In the genomic region with DNA sequence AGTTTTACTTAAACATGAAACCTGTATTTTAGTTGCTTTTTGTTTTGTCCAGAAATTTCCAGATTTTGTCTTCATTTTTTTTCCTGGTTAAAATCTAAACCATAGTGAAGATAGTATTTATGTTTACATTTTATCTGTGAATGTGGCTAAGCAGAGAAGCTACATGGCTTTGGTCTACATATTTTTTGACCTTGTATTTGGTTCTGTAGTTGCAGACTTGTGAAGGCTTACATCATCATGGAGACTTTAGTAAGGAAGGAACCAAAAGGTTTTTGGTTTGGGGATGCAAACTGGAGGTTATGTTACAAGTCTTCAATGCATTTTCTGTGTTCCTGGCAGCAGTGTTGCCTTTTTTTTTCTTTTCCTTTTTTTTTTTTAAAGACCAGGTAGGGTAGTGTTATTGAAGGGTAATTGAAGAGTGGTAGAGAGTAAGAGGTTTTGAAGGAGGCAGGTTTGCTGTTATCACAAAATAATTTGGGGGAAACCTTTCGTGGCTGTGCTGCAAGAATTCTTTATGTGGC, we compare ENCODE assay signal across 25 cellular contexts. TPM values are rescaled to one million over a fixed set of nuclear protein-coding genes. Genes with fewer than 3 reads are reported as not detected.
DNase-seq lines count a peak whose midpoint lies in the region; ATAC-seq and TF ChIP-seq lines count a peak whose summit lies in the region.
"Had no signal": no experiment of that assay in that cellular context is flagged by ENCODE, and none has a peak within 500 bp of the region (broad histone marks: within the 10 kb centered on the region; RNA-seq: fewer than 3 reads in every experiment).

No MANE protein-coding gene starts in this region.

- no peaks in the 10 kb centered on the region for H3K9me3 Mint-ChIP-seq in T-helper 2 cell treated with Interferon-gamma antibody and Interleukin-4, amounts not matched to agents 5 μg/mL and 100 μg/mL, for 36 hours
- H3K9me3 Mint-ChIP-seq in natural killer cell treated with Interleukin-12 subunit alpha and Interleukin-12 subunit beta and Interleukin-15 and Interleukin-18, amount 100 ng/mL, for 72 hours, result no peaks in the 10 kb centered on the region
- no peaks in the 10 kb centered on the region for H3K9me3 Mint-ChIP-seq in natural killer cell
- no peaks in the 10 kb centered on the region for H3K9me3 Mint-ChIP-seq in stimulated activated naive CD8-positive, alpha-beta T cell treated with anti-CD3 and anti-CD28 coated beads, Interleukin-15, amount 100 ng/mL, for 72 hours
- H3K9me3 Mint-ChIP-seq: activated B cell treated with CpG ODN at 0.5 μM for 24 hours; CD8-positive, alpha-beta T cell had no signal

- ATAC-seq in natural killer cell treated with Interleukin-12 subunit alpha and Interleukin-12 subunit beta and Interleukin-15 and Interleukin-18, amount 100 ng/mL, for 72 hours, result no peak
- ATAC-seq in natural killer cell (no peak), HG03097 (IDR thresholded peaks at IDR 0.05; ENCODE audit: low FRiP score, unreplicated experiment) (no peak)
- ATAC-seq in stimulated activated naive CD8-positive, alpha-beta T cell treated with anti-CD3 and anti-CD28 coated beads, Interleukin-15, amount 100 ng/mL, for 72 hours, result no peak
- ATAC-seq: CD8-positive, alpha-beta T cell; HCT116; psoas muscle had no signal

- H3K27ac Mint-ChIP-seq in T-helper 2 cell treated with Interferon-gamma antibody and Interleukin-4, amounts not matched to agents 5 μg/mL and 100 μg/mL, for 36 hours, result peak overlapping the region; percentile 43
- peak overlapping the region; percentile 21 to 36 for H3K27ac Mint-ChIP-seq in natural killer cell treated with Interleukin-12 subunit alpha and Interleukin-12 subunit beta and Interleukin-15 and Interleukin-18, amount 100 ng/mL, for 72 hours
- H3K27ac Mint-ChIP-seq in natural killer cell, result no peak overlapping the region
- H3K27ac Mint-ChIP-seq in stimulated activated naive CD8-positive, alpha-beta T cell treated with anti-CD3 and anti-CD28 coated beads, Interleukin-15, amount 100 ng/mL, for 72 hours, result peak overlapping the region in 1 of 2 donors; percentile 64
- H3K27ac Mint-ChIP-seq: activated B cell treated with CpG ODN at 0.5 μM for 24 hours; CD8-positive, alpha-beta T cell had no signal

- no peak overlapping the region for H3K4me3 ChIP-seq in choroid plexus epithelial cell (ENCODE audit: low read depth, low read length)
- H3K4me3 ChIP-seq: dorsolateral prefrontal cortex, psoas muscle had no signal

- no peak for DNase-seq in T-helper 2 cell treated with Interferon-gamma antibody and Interleukin-4, amounts not matched to agents 5 μg/mL and 100 μg/mL, for 36 hours (ENCODE audit: low spot score)
- DNase-seq in T-helper 2 cell (no peak), natural killer cell (no peak), choroid plexus epithelial cell (ENCODE audit: low read depth) (peak; percentile 21), GM19238 (ENCODE audit: insufficient read length, low spot score) (no peak)
- no peak for DNase-seq in natural killer cell treated with Interleukin-12 subunit alpha and Interleukin-12 subunit beta and Interleukin-15 and Interleukin-18, amount 100 ng/mL, for 72 hours (ENCODE audit: low spot score)
- DNase-seq in stimulated activated naive CD8-positive, alpha-beta T cell treated with anti-CD3 and anti-CD28 coated beads, Interleukin-15, amount 100 ng/mL, for 72 hours, result no peak
- DNase-seq: activated B cell treated with CpG ODN at 0.5 μM for 24 hours; activated effector memory CD4-positive, alpha-beta T cell treated with Interleukin-2 at 50 U/mL for 16 hours; aorta; CD8-positive, alpha-beta T cell; DMS153; dorsolateral prefrontal cortex; foreskin fibroblast; mesenchymal stem cell; NCI-H1105 treated with DMSO at 0.1 percent for 48 hours; NCI-H2029 treated with DMSO at 0.1 percent for 48 hours; NCI-H345; NCI-H774; nucleus accumbens; psoas muscle; stimulated activated CD8-positive, alpha-beta memory T cell treated with anti-CD3 and anti-CD28 coated beads, Interleukin-4, amount 100 ng/mL, for 48 hours; substantia nigra had no signal

- intact Hi-C loops in natural killer cell (cut with micrococcal nuclease), result loop anchor here (10.0 kb wide), 1 partner anchor 65 kb away; the partner anchor contains the start of gene SAMD8

- peaks cover 21% of the 10 kb centered on the region for H3K36me3 Mint-ChIP-seq in T-helper 2 cell treated with Interferon-gamma antibody and Interleukin-4, amounts not matched to agents 5 μg/mL and 100 μg/mL, for 36 hours (ENCODE audit: low read depth)
- peaks cover 5% of the 10 kb centered on the region for H3K36me3 Mint-ChIP-seq in natural killer cell treated with Interleukin-12 subunit alpha and Interleukin-12 subunit beta and Interleukin-15 and Interleukin-18, amount 100 ng/mL, for 72 hours
- no peaks in the 10 kb centered on the region for H3K36me3 Mint-ChIP-seq in natural killer cell

- H3K4me1 Mint-ChIP-seq in T-helper 2 cell treated with Interferon-gamma antibody and Interleukin-4, amounts not matched to agents 5 μg/mL and 100 μg/mL, for 36 hours (ENCODE audit: low read depth), result peaks cover 24% of the 10 kb centered on the region
- peaks cover 21 to 24% of the 10 kb centered on the region in 2 donors for H3K4me1 Mint-ChIP-seq in natural killer cell treated with Interleukin-12 subunit alpha and Interleukin-12 subunit beta and Interleukin-15 and Interleukin-18, amount 100 ng/mL, for 72 hours (ENCODE audit: low read depth in 2 of 2)
- H3K4me1 Mint-ChIP-seq in natural killer cell, result peaks cover 17 to 20% of the 10 kb centered on the region in 2 donors
- peaks cover 32% of the 10 kb centered on the region for H3K4me1 Mint-ChIP-seq in stimulated activated naive CD8-positive, alpha-beta T cell treated with anti-CD3 and anti-CD28 coated beads, Interleukin-15, amount 100 ng/mL, for 72 hours
- H3K4me1 Mint-ChIP-seq: activated B cell treated with CpG ODN at 0.5 μM for 24 hours had no signal

- no peak for TF ChIP-seq CTCF in natural killer cell (IDR thresholded peaks at IDR 0.05)
- no peak for TF ChIP-seq CTCF in choroid plexus epithelial cell (conservative IDR thresholded peaks at IDR 0.05; ENCODE audit: low read depth, low read length)

- H3K27me3 Mint-ChIP-seq in T-helper 2 cell treated with Interferon-gamma antibody and Interleukin-4, amounts not matched to agents 5 μg/mL and 100 μg/mL, for 36 hours (ENCODE audit: low read depth), result no peaks in the 10 kb centered on the region
- H3K27me3 Mint-ChIP-seq in natural killer cell treated with Interleukin-12 subunit alpha and Interleukin-12 subunit beta and Interleukin-15 and Interleukin-18, amount 100 ng/mL, for 72 hours, result no peaks in the 10 kb centered on the region
- no peaks in the 10 kb centered on the region for H3K27me3 Mint-ChIP-seq in natural killer cell (ENCODE audit: low read depth in 2 of 2)
- H3K27me3 Mint-ChIP-seq in stimulated activated naive CD8-positive, alpha-beta T cell treated with anti-CD3 and anti-CD28 coated beads, Interleukin-15, amount 100 ng/mL, for 72 hours, result no peaks in the 10 kb centered on the region
- H3K27me3 Mint-ChIP-seq: activated B cell treated with CpG ODN at 0.5 μM for 24 hours had no signal

- H3K4me3 Mint-ChIP-seq in T-helper 2 cell treated with Interferon-gamma antibody and Interleukin-4, amounts not matched to agents 5 μg/mL and 100 μg/mL, for 36 hours, result no peak overlapping the region
- H3K4me3 Mint-ChIP-seq in natural killer cell treated with Interleukin-12 subunit alpha and Interleukin-12 subunit beta and Interleukin-15 and Interleukin-18, amount 100 ng/mL, for 72 hours, result no peak overlapping the region
- no peak overlapping the region for H3K4me3 Mint-ChIP-seq in natural killer cell
- H3K4me3 Mint-ChIP-seq in stimulated activated naive CD8-positive, alpha-beta T cell treated with anti-CD3 and anti-CD28 coated beads, Interleukin-15, amount 100 ng/mL, for 72 hours, result peak overlapping the region; percentile 10 to 64
- H3K4me3 Mint-ChIP-seq: activated B cell treated with CpG ODN at 0.5 μM for 24 hours; CD8-positive, alpha-beta T cell had no signal

RNA-seq across cellular contexts. Expression of gene VDAC2, which starts 30.9 kb away (rescaled TPM):
- 100 to 1,000 TPM; 160 to 187 TPM for total RNA-seq in natural killer cell treated with Interleukin-12 subunit alpha and Interleukin-12 subunit beta and Interleukin-15 and Interleukin-18, amount 100 ng/mL, for 72 hours
- 100 to 1,000 TPM; 110 to 124 (median 117) TPM for total RNA-seq in natural killer cell

RNA-seq across cellular contexts. Expression of gene COMTD1, which starts 56.0 kb away (rescaled TPM):
- 10 to 100 TPM; 22.3 to 58.9 TPM for total RNA-seq in natural killer cell treated with Interleukin-12 subunit alpha and Interleukin-12 subunit beta and Interleukin-15 and Interleukin-18, amount 100 ng/mL, for 72 hours
- total RNA-seq in natural killer cell, result 10 to 100 TPM; 19.9 to 25.1 (median 20.1) TPM

Comparison
In these comparisons a context has a peak if more than half of its experiments do, and no peak if none do; other contexts are left out.
1. H3K27ac Mint-ChIP-seq: peak in T-helper 2 cell treated with Interferon-gamma antibody and Interleukin-4, amounts not matched to agents 5 μg/mL and 100 μg/mL, for 36 hours (single experiment) and natural killer cell treated with Interleukin-12 subunit alpha and Interleukin-12 subunit beta and Interleukin-15 and Interleukin-18, amount 100 ng/mL, for 72 hours (2 of 2); none in natural killer cell (0 of 2).
2. H3K4me3 Mint-ChIP-seq: peak in stimulated activated naive CD8-positive, alpha-beta T cell treated with anti-CD3 and anti-CD28 coated beads, Interleukin-15, amount 100 ng/mL, for 72 hours (2 of 2); none in T-helper 2 cell treated with Interferon-gamma antibody and Interleukin-4, amounts not matched to agents 5 μg/mL and 100 μg/mL, for 36 hours (single experiment), natural killer cell treated with Interleukin-12 subunit alpha and Interleukin-12 subunit beta and Interleukin-15 and Interleukin-18, amount 100 ng/mL, for 72 hours (single experiment) and natural killer cell (single experiment).